ENCODE assay signal across 14 cellular contexts in genomic region chr1:43766086-43766784, GRCh38. TPM values are rescaled to one million over a fixed set of nuclear protein-coding genes. Genes with fewer than 3 reads are reported as not detected.
DNase-seq lines count a peak whose midpoint lies in the region; FAIRE-seq and TF ChIP-seq lines count a peak whose summit lies in the region.
"Had no signal": no experiment of that assay in that cellular context is flagged by ENCODE, and none has a peak within 500 bp of the region (broad histone marks: within the 10 kb centered on the region; RNA-seq: fewer than 3 reads in every experiment).

No MANE protein-coding gene starts in this region.

- no peaks in the 10 kb centered on the region for H3K27me3 Mint-ChIP-seq in chondrocyte (ENCODE audit: low read depth)

- H3K27ac Mint-ChIP-seq in chondrocyte (ENCODE audit: unreplicated experiment), result no peak overlapping the region

- no peak for FAIRE-seq in frontal cortex (lab: Jason Lieb, UNC)
- FAIRE-seq: A549 had no signal

- no peaks in the 10 kb centered on the region for H3K9me3 Mint-ChIP-seq in chondrocyte (ENCODE audit: low read depth)

- H3K9me3 ChIP-seq in cardiac muscle cell (ENCODE audit: low read depth) (no peaks in the 10 kb centered on the region), WERI-Rb-1 (ENCODE audit: severe bottlenecking) (no peaks in the 10 kb centered on the region)
- H3K9me3 ChIP-seq: A549, esophagus muscularis mucosa, transverse colon had no signal

- DNase-seq in cardiac muscle cell (ENCODE audit: low read depth in 1 of 2, low spot score in 1 of 2), result peak in 1 of 2 donors; percentile 89
- no peak for DNase-seq in cardiac septum (ENCODE audit: low spot score)
- DNase-seq in WERI-Rb-1, result peak; percentile 37
- peak; percentile 39 for DNase-seq in iPS-NIHi11 (ENCODE audit: low spot score)
- no peak for DNase-seq in mesenteric fat pad (ENCODE audit: low spot score)
- DNase-seq in frontal cortex (ENCODE audit: low spot score in 2 of 2), result no peak
- no peak for DNase-seq in GM19240 (ENCODE audit: insufficient read length, low spot score)
- no peak for DNase-seq in chondrocyte (ENCODE audit: low spot score)
- DNase-seq: activated effector memory CD4-positive, alpha-beta T cell treated with anti-CD3 and anti-CD28 coated beads, Interleukin-2, amount 50 U/mL, for 16 hours; NCI-H69; SW 1271; transverse colon had no signal

- TF ChIP-seq CTCF in cardiac muscle cell (IDR thresholded peaks at IDR 0.05; ENCODE audit: low read depth, low read length) (no peak), WERI-Rb-1 (IDR thresholded peaks at IDR 0.05; ENCODE audit: low read depth, low read length) (no peak), chondrocyte (IDR thresholded peaks at IDR 0.05) (no peak)

- H3K4me3 ChIP-seq in cardiac muscle cell (no peak overlapping the region), WERI-Rb-1 (ENCODE audit: low read depth, low read length) (no peak overlapping the region)
- H3K4me3 ChIP-seq: A549, esophagus muscularis mucosa, transverse colon had no signal

- H3K36me3 ChIP-seq in cardiac muscle cell (no peaks in the 10 kb centered on the region), WERI-Rb-1 (no peaks in the 10 kb centered on the region)
- H3K36me3 ChIP-seq: esophagus muscularis mucosa, transverse colon had no signal

- intact Hi-C loops in cardiac septum (cut with DNase I), result no loop called here

- no peaks in the 10 kb centered on the region for H3K36me3 Mint-ChIP-seq in chondrocyte (ENCODE audit: low read depth)

- no peak overlapping the region for H3K4me3 Mint-ChIP-seq in chondrocyte (ENCODE audit: unreplicated experiment)

- H3K4me1 ChIP-seq in cardiac muscle cell (ENCODE audit: low read depth), result peaks cover 43% of the 10 kb centered on the region

- H3K27ac ChIP-seq in cardiac muscle cell (peak overlapping the region; percentile 84), WERI-Rb-1 (peak overlapping the region; percentile 5; the same call in 1 of the 2 replicates)
- H3K27ac ChIP-seq: esophagus muscularis mucosa, transverse colon had no signal

- peaks cover 14% of the 10 kb centered on the region for H3K4me1 Mint-ChIP-seq in chondrocyte (ENCODE audit: low read depth)

- H3K27me3 ChIP-seq in cardiac muscle cell (no peaks in the 10 kb centered on the region), WERI-Rb-1 (ENCODE audit: insufficient read depth, low read depth, severe bottlenecking) (no peaks in the 10 kb centered on the region)
- H3K27me3 ChIP-seq: esophagus muscularis mucosa, transverse colon had no signal

RNA-seq across cellular contexts. Expression of gene ST3GAL3, which starts 58.9 kb away (rescaled TPM):
- total RNA-seq in cardiac muscle cell (27.8 and 34.7 TPM in 2 replicates), cardiac septum (30.1 TPM), mesenteric fat pad (38.5 TPM), frontal cortex (34.2 TPM), chondrocyte (15.2 to 28.7 TPM (median 17.0 TPM) in 3 replicates)
- 35.6 and 35.7 TPM in 2 replicates for polyA plus RNA-seq in cardiac muscle cell

Comparison
In these comparisons a context has a peak if more than half of its experiments do, and no peak if none do; other contexts are left out.
1. DNase-seq: peak in WERI-Rb-1 (single experiment) and iPS-NIHi11 (single experiment); none in cardiac septum (single experiment), mesenteric fat pad (single experiment), frontal cortex (0 of 2), GM19240 (single experiment) and chondrocyte (single experiment).